In the genomic region with DNA sequence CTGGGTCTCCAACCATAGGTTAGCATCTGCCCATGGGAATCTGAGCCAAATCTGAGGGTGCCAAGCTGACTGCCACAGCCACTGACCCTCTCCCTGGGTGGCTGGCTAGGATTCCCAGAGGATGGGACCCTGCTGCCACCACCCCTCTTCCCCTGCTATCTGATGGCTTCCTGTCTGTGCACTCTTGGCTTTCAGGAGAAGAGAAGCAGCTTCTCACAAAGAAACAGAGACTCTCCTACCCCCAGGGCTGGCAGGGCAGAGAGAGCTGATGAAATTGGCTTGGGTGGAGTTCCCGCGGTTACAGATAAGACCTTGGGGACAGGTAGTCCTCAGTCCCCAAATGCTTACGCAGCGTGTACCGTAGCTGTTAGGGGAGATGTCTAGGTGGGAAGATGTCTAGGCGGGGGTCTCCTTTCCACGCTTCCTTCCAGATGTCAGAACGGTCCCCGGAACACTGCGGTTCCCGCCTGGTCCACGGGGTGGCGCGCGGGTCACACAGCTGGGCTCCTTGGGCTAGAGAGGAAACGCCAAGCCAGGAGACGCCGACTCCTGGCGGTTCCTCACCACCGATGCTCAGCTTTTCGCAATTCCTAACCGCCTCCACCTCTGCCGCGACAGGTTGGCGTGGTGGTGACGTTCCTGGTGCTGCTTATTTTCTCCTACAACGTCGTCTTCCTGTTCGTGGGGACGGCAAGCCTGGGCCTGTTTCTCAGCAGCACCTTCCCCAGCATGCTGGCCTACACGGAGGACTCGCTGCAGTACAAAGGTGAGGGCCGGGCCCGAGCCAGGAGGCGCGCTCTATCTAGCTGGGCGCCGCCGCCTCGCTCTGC, we compare ENCODE assay signal across 1 cellular context.
A peak's percentile ranks its signal among the peaks of the same experiment; 100 is the strongest.
TF ChIP-seq lines count a peak whose summit lies in the region.

No MANE protein-coding gene starts in this region.

TF ChIP-seq in HepG2, 621 proteins besides CTCF, POLR2A, EP300 and RAD21 (continued from another document and continues in another):
- TF ChIP-seq, protein P1, sequence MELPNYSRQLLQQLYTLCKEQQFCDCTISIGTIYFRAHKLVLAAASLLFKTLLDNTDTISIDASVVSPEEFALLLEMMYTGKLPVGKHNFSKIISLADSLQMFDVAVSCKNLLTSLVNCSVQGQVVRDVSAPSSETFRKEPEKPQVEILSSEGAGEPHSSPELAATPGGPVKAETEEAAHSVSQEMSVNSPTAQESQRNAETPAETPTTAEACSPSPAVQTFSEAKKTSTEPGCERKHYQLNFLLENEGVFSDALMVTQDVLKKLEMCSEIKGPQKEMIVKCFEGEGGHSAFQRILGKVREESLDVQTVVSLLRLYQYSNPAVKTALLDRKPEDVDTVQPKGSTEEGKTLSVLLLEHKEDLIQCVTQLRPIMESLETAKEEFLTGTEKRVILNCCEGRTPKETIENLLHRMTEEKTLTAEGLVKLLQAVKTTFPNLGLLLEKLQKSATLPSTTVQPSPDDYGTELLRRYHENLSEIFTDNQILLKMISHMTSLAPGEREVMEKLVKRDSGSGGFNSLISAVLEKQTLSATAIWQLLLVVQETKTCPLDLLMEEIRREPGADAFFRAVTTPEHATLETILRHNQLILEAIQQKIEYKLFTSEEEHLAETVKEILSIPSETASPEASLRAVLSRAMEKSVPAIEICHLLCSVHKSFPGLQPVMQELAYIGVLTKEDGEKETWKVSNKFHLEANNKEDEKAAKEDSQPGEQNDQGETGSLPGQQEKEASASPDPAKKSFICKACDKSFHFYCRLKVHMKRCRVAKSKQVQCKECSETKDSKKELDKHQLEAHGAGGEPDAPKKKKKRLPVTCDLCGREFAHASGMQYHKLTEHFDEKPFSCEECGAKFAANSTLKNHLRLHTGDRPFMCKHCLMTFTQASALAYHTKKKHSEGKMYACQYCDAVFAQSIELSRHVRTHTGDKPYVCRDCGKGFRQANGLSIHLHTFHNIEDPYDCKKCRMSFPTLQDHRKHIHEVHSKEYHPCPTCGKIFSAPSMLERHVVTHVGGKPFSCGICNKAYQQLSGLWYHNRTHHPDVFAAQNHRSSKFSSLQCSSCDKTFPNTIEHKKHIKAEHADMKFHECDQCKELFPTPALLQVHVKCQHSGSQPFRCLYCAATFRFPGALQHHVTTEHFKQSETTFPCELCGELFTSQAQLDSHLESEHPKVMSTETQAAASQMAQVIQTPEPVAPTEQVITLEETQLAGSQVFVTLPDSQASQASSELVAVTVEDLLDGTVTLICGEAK (IDR thresholded peaks at IDR 0.05): no peak
- TF ChIP-seq, protein P1 (CRISPR knock-in tag; IDR thresholded peaks at IDR 0.05): no peak
- TF ChIP-seq SAP130 (CRISPR knock-in tag; IDR thresholded peaks at IDR 0.05; ENCODE audit: low read depth): peak; percentile 68; the same call in 1 of the 2 replicates
- no peak; the same call in 1 of the 2 replicates for TF ChIP-seq NR2F2 (IDR thresholded peaks at IDR 0.05; ENCODE audit: borderline replicate concordance, low read depth)
- TF ChIP-seq KLF6 (CRISPR knock-in tag; IDR thresholded peaks at IDR 0.05): 0 out of 2 replicates have a peak, but pooled peaks have one; percentile 31
- TF ChIP-seq, protein P2, sequence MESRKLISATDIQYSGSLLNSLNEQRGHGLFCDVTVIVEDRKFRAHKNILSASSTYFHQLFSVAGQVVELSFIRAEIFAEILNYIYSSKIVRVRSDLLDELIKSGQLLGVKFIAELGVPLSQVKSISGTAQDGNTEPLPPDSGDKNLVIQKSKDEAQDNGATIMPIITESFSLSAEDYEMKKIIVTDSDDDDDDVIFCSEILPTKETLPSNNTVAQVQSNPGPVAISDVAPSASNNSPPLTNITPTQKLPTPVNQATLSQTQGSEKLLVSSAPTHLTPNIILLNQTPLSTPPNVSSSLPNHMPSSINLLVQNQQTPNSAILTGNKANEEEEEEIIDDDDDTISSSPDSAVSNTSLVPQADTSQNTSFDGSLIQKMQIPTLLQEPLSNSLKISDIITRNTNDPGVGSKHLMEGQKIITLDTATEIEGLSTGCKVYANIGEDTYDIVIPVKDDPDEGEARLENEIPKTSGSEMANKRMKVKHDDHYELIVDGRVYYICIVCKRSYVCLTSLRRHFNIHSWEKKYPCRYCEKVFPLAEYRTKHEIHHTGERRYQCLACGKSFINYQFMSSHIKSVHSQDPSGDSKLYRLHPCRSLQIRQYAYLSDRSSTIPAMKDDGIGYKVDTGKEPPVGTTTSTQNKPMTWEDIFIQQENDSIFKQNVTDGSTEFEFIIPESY (CRISPR knock-in tag; IDR thresholded peaks at IDR 0.05): peak; percentile 37
- TF ChIP-seq, protein P3, sequence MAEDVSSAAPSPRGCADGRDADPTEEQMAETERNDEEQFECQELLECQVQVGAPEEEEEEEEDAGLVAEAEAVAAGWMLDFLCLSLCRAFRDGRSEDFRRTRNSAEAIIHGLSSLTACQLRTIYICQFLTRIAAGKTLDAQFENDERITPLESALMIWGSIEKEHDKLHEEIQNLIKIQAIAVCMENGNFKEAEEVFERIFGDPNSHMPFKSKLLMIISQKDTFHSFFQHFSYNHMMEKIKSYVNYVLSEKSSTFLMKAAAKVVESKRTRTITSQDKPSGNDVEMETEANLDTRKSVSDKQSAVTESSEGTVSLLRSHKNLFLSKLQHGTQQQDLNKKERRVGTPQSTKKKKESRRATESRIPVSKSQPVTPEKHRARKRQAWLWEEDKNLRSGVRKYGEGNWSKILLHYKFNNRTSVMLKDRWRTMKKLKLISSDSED (CRISPR knock-in tag; IDR thresholded peaks at IDR 0.05): no peak
- TF ChIP-seq ZNF781 (CRISPR knock-in tag; IDR thresholded peaks at IDR 0.05; ENCODE audit: borderline replicate concordance, not compliant biosample characterization): peak; percentile 42
- peak; percentile 56; the same call in 1 of the 2 replicates for TF ChIP-seq ZBTB21 (CRISPR knock-in tag; IDR thresholded peaks at IDR 0.05)
- peak; percentile 48; the same call in 1 of the 2 replicates for TF ChIP-seq ZNF614 (CRISPR knock-in tag; IDR thresholded peaks at IDR 0.05; ENCODE audit: borderline replicate concordance)
- TF ChIP-seq HNF4A (CRISPR knock-in tag; IDR thresholded peaks at IDR 0.05): peak; percentile 52
- TF ChIP-seq ZFP41 (CRISPR knock-in tag; IDR thresholded peaks at IDR 0.05; ENCODE audit: borderline replicate concordance): 0 out of 2 replicates have a peak, but pooled peaks have one; percentile 22
- no peak for TF ChIP-seq LCORL (IDR thresholded peaks at IDR 0.05)
- peak; percentile 50; the same call in 1 of the 2 replicates for TF ChIP-seq LCORL (CRISPR knock-in tag; IDR thresholded peaks at IDR 0.05)
- TF ChIP-seq ZBTB38 (CRISPR knock-in tag; IDR thresholded peaks at IDR 0.05): peak; percentile 54; the same call in 1 of the 2 replicates
- TF ChIP-seq ZFP36L1 (CRISPR knock-in tag; IDR thresholded peaks at IDR 0.05): no peak
- peak; percentile 92 for TF ChIP-seq ZFY (CRISPR knock-in tag; IDR thresholded peaks at IDR 0.05)
- TF ChIP-seq ERF (CRISPR knock-in tag; IDR thresholded peaks at IDR 0.05): peak; percentile 69; the same call in 1 of the 2 replicates
- 0 out of 2 replicates have a peak, but pooled peaks have one; percentile 35 for TF ChIP-seq PPARG (CRISPR knock-in tag; conservative IDR thresholded peaks at IDR 0.05)
- TF ChIP-seq PRPF4 (IDR thresholded peaks at IDR 0.05; ENCODE audit: low read depth, low read length, poor library complexity, severe bottlenecking): no peak
- 0 out of 2 replicates have a peak, but pooled peaks have one; percentile 48 for TF ChIP-seq ZNF317 (CRISPR knock-in tag; IDR thresholded peaks at IDR 0.05)
- TF ChIP-seq ZNF121 (CRISPR knock-in tag; IDR thresholded peaks at IDR 0.05): peak; percentile 34; the same call in 1 of the 2 replicates
- TF ChIP-seq GABPB1 (CRISPR knock-in tag; IDR thresholded peaks at IDR 0.05): peak; percentile 74
- TF ChIP-seq ZNF343 (CRISPR knock-in tag; IDR thresholded peaks at IDR 0.05): peak; percentile 50; the same call in 1 of the 2 replicates
- TF ChIP-seq, protein P4, sequence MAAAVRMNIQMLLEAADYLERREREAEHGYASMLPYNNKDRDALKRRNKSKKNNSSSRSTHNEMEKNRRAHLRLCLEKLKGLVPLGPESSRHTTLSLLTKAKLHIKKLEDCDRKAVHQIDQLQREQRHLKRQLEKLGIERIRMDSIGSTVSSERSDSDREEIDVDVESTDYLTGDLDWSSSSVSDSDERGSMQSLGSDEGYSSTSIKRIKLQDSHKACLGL (CRISPR knock-in tag; IDR thresholded peaks at IDR 0.05): no peak
- no peak for TF ChIP-seq ZNF879 (CRISPR knock-in tag; IDR thresholded peaks at IDR 0.05)
- TF ChIP-seq, protein P5, sequence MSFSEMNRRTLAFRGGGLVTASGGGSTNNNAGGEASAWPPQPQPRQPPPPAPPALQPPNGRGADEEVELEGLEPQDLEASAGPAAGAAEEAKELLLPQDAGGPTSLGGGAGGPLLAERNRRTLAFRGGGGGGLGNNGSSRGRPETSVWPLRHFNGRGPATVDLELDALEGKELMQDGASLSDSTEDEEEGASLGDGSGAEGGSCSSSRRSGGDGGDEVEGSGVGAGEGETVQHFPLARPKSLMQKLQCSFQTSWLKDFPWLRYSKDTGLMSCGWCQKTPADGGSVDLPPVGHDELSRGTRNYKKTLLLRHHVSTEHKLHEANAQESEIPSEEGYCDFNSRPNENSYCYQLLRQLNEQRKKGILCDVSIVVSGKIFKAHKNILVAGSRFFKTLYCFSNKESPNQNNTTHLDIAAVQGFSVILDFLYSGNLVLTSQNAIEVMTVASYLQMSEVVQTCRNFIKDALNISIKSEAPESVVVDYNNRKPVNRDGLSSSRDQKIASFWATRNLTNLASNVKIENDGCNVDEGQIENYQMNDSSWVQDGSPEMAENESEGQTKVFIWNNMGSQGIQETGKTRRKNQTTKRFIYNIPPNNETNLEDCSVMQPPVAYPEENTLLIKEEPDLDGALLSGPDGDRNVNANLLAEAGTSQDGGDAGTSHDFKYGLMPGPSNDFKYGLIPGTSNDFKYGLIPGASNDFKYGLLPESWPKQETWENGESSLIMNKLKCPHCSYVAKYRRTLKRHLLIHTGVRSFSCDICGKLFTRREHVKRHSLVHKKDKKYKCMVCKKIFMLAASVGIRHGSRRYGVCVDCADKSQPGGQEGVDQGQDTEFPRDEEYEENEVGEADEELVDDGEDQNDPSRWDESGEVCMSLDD (CRISPR knock-in tag; IDR thresholded peaks at IDR 0.05; ENCODE audit: borderline replicate concordance): no peak
- TF ChIP-seq, protein P6, sequence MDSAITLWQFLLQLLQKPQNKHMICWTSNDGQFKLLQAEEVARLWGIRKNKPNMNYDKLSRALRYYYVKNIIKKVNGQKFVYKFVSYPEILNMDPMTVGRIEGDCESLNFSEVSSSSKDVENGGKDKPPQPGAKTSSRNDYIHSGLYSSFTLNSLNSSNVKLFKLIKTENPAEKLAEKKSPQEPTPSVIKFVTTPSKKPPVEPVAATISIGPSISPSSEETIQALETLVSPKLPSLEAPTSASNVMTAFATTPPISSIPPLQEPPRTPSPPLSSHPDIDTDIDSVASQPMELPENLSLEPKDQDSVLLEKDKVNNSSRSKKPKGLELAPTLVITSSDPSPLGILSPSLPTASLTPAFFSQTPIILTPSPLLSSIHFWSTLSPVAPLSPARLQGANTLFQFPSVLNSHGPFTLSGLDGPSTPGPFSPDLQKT (CRISPR knock-in tag; IDR thresholded peaks at IDR 0.05; ENCODE audit: borderline replicate concordance): no peak
- TF ChIP-seq RXRB (CRISPR knock-in tag; IDR thresholded peaks at IDR 0.05; ENCODE audit: borderline replicate concordance): peak; percentile 23; the same call in 1 of the 2 replicates
- TF ChIP-seq MXD4 (CRISPR knock-in tag; IDR thresholded peaks at IDR 0.05): peak; percentile 44; the same call in 1 of the 2 replicates
- peak; percentile 50; the same call in 1 of the 2 replicates for TF ChIP-seq ZNF24 (IDR thresholded peaks at IDR 0.05)
- peak; percentile 46; the same call in 1 of the 2 replicates for TF ChIP-seq ZNF598 (CRISPR knock-in tag; IDR thresholded peaks at IDR 0.05; ENCODE audit: borderline replicate concordance)
- TF ChIP-seq, protein P7, sequence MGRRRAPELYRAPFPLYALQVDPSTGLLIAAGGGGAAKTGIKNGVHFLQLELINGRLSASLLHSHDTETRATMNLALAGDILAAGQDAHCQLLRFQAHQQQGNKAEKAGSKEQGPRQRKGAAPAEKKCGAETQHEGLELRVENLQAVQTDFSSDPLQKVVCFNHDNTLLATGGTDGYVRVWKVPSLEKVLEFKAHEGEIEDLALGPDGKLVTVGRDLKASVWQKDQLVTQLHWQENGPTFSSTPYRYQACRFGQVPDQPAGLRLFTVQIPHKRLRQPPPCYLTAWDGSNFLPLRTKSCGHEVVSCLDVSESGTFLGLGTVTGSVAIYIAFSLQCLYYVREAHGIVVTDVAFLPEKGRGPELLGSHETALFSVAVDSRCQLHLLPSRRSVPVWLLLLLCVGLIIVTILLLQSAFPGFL (CRISPR knock-in tag; IDR thresholded peaks at IDR 0.05): no peak
- TF ChIP-seq ZNF253 (CRISPR knock-in tag; IDR thresholded peaks at IDR 0.05; ENCODE audit: borderline replicate concordance): no peak
- peak; percentile 74; the same call in 1 of the 2 replicates for TF ChIP-seq ZNF605 (CRISPR knock-in tag; IDR thresholded peaks at IDR 0.05)
- 0 out of 2 replicates have a peak, but pooled peaks have one; percentile 33 for TF ChIP-seq ATAD3A (CRISPR knock-in tag; IDR thresholded peaks at IDR 0.05)
- 0 out of 2 replicates have a peak, but pooled peaks have one; percentile 45 for TF ChIP-seq HNRNPL (IDR thresholded peaks at IDR 0.05; ENCODE audit: low read depth, low read length)
- TF ChIP-seq KDM4B (CRISPR knock-in tag; IDR thresholded peaks at IDR 0.05): no peak
- TF ChIP-seq AHR (CRISPR knock-in tag; IDR thresholded peaks at IDR 0.05): no peak
- TF ChIP-seq ARID2 (CRISPR knock-in tag; IDR thresholded peaks at IDR 0.05; ENCODE audit: borderline replicate concordance): no peak
- peak; percentile 28; the same call in 1 of the 2 replicates for TF ChIP-seq ZNF768 (CRISPR knock-in tag; IDR thresholded peaks at IDR 0.05)
- TF ChIP-seq SOX6 (IDR thresholded peaks at IDR 0.05): no peak
- peak; percentile 54 for TF ChIP-seq SOX6 (CRISPR knock-in tag; IDR thresholded peaks at IDR 0.05)
